In genomic region chr3:112561693-112562529, GRCh38 we compare ENCODE assay signal across 8 cellular contexts. TPM values are rescaled to one million over a fixed set of nuclear protein-coding genes. Genes with fewer than 3 reads are reported as not detected.
DNase-seq lines count a peak whose midpoint lies in the region; ATAC-seq and TF ChIP-seq lines count a peak whose summit lies in the region.

ATG3 (minus strand) TSS chr3:112561962; CDS start chr3:112561528, 434 bp downstream.
SLC35A5 (plus strand) TSS chr3:112562045; CDS start chr3:112563404, 1,359 bp downstream.

- H3K36me3 ChIP-seq in GM06990 (ENCODE audit: control insufficient read depth, insufficient read depth, low read length) (peaks cover 2% of the 10 kb centered on the region; the same call in 1 of the 2 replicates), SK-N-MC (ENCODE audit: insufficient read depth, low read length) (peaks cover 9% of the 10 kb centered on the region), gastroesophageal sphincter (peaks cover 0 to 26% of the 10 kb centered on the region in 2 donors), neutrophil (no peaks in the 10 kb centered on the region)

- TF ChIP-seq POLR2A in NB4 (IDR thresholded peaks at IDR 0.05; ENCODE audit: extremely low read depth, insufficient read length) (peak; percentile 44), gastroesophageal sphincter (IDR thresholded peaks at IDR 0.05) (peak; percentile 69 to 83)

- H3K4me3 ChIP-seq in GM06990 (replicated peaks; ENCODE audit: low read depth, low read length): peak within 1 kb of the TSS; percentile 97
- H3K4me3 ChIP-seq in NB4 (ENCODE audit: low read depth, low read length): peak within 1 kb of the TSS; percentile 100
- H3K4me3 ChIP-seq in SK-N-MC: peak within 1 kb of the TSS; percentile 86
- peak within 1 kb of the TSS; percentile 68 to 82 for H3K4me3 ChIP-seq in gastroesophageal sphincter
- peak within 1 kb of the TSS; percentile 88 to 99 for H3K4me3 ChIP-seq in neutrophil (ENCODE audit: low read depth in 1 of 2, low read length in 1 of 2)

- peak within 1 kb of the TSS; percentile 97 for H3K4me3 Mint-ChIP-seq in HFFc6
- peak within 1 kb of the TSS; percentile 99 for H3K4me3 Mint-ChIP-seq in activated naive CD4-positive, alpha-beta T cell treated with anti-CD3 and anti-CD28 coated beads, Interleukin-2, amount 10 ng/mL, durations not matched to agents 7 days and 5 days

- H3K27ac Mint-ChIP-seq in HFFc6: peak within 1 kb of the TSS; percentile 98
- H3K27ac Mint-ChIP-seq in activated naive CD4-positive, alpha-beta T cell treated with anti-CD3 and anti-CD28 coated beads, Interleukin-2, amount 10 ng/mL, durations not matched to agents 7 days and 5 days: peak within 1 kb of the TSS; percentile 99

- peaks cover 31% of the 10 kb centered on the region for H3K4me1 Mint-ChIP-seq in HFFc6 (ENCODE audit: low read depth)
- peaks cover 36% of the 10 kb centered on the region for H3K4me1 Mint-ChIP-seq in activated naive CD4-positive, alpha-beta T cell treated with anti-CD3 and anti-CD28 coated beads, Interleukin-2, amount 10 ng/mL, durations not matched to agents 7 days and 5 days

- peaks cover 3% of the 10 kb centered on the region; the same call in 1 of the 2 replicates for H3K27me3 Mint-ChIP-seq in HFFc6 (ENCODE audit: insufficient read depth)
- H3K27me3 Mint-ChIP-seq in activated naive CD4-positive, alpha-beta T cell treated with anti-CD3 and anti-CD28 coated beads, Interleukin-2, amount 10 ng/mL, durations not matched to agents 7 days and 5 days: no peaks in the 10 kb centered on the region

- no peaks in the 10 kb centered on the region for H3K9me3 ChIP-seq in SK-N-MC (ENCODE audit: low read depth, low read length)
- H3K9me3 ChIP-seq in gastroesophageal sphincter: no peaks in the 10 kb centered on the region
- no peaks in the 10 kb centered on the region for H3K9me3 ChIP-seq in neutrophil

- peak; percentile 98 for DNase-seq in GM06990 (ENCODE audit: extremely low read depth, insufficient read length)
- peak; percentile 98 for DNase-seq in HFFc6
- DNase-seq in NB4 (ENCODE audit: low read depth): peak; percentile 98
- peak; percentile 93 for DNase-seq in SK-N-MC (ENCODE audit: low read depth, low spot score)
- DNase-seq in activated naive CD4-positive, alpha-beta T cell treated with anti-CD3 and anti-CD28 coated beads, Interleukin-2, amount 10 ng/mL, durations not matched to agents 7 days and 5 days: peak; percentile 99
- peak; percentile 85 to 99 (median 97) for DNase-seq in substantia nigra (lab: John Stamatoyannopoulos, UW)

- peak; percentile 96 for ATAC-seq in gastroesophageal sphincter

- peak within 1 kb of the TSS; percentile 98 for H3K27ac ChIP-seq in SK-N-MC
- peak within 1 kb of the TSS; percentile 93 to 99 (median 94) for H3K27ac ChIP-seq in gastroesophageal sphincter
- H3K27ac ChIP-seq in neutrophil: peak within 1 kb of the TSS; percentile 93
- peak within 1 kb of the TSS; percentile 99 for H3K27ac ChIP-seq in substantia nigra (ENCODE audit: low read depth, low read length, poor library complexity, severe bottlenecking)

- peaks cover 18% of the 10 kb centered on the region for H3K36me3 Mint-ChIP-seq in HFFc6 (ENCODE audit: low read depth)
- peaks cover 25% of the 10 kb centered on the region for H3K36me3 Mint-ChIP-seq in activated naive CD4-positive, alpha-beta T cell treated with anti-CD3 and anti-CD28 coated beads, Interleukin-2, amount 10 ng/mL, durations not matched to agents 7 days and 5 days

- WGBS in gastroesophageal sphincter (ENCODE audit: low coverage in 1 of 2), 2 donors: 0% methylated on average over 3 to 17 of the region's 66 CpGs

- H3K4me1 ChIP-seq in gastroesophageal sphincter (peaks cover 9 to 47% (median 26%) of the 10 kb centered on the region in 3 donors), neutrophil (ENCODE audit: control insufficient read depth in 1 of 2, insufficient read depth in 1 of 2, low read depth in 1 of 2, low read length in 1 of 2) (peaks cover 59 to 62% of the 10 kb centered on the region in 2 experiments)

- H3K27me3 ChIP-seq in GM06990 (replicated peaks; ENCODE audit: control insufficient read depth, insufficient read depth, low read length) (no peaks in the 10 kb centered on the region), gastroesophageal sphincter (no peaks in the 10 kb centered on the region), neutrophil (no peaks in the 10 kb centered on the region)

- no peak for TF ChIP-seq CTCF in GM06990 (IDR thresholded peaks at IDR 0.05; ENCODE audit: insufficient read depth, low read length, poor library complexity, severe bottlenecking)
- TF ChIP-seq CTCF in HFFc6 (IDR thresholded peaks at IDR 0.05): no peak
- no peak for TF ChIP-seq CTCF in NB4 (IDR thresholded peaks at IDR 0.05; ENCODE audit: low read depth, low read length)
- TF ChIP-seq CTCF in gastroesophageal sphincter (IDR thresholded peaks at IDR 0.05): peak in 3 of 4 experiments; percentile 13 to 32 (median 24)
- peak; percentile 30 for TF ChIP-seq CTCF in neutrophil (IDR thresholded peaks at IDR 0.05)

- H3K9me3 Mint-ChIP-seq in HFFc6: no peaks in the 10 kb centered on the region
- H3K9me3 Mint-ChIP-seq in activated naive CD4-positive, alpha-beta T cell treated with anti-CD3 and anti-CD28 coated beads, Interleukin-2, amount 10 ng/mL, durations not matched to agents 7 days and 5 days: no peaks in the 10 kb centered on the region

- no peak for TF ChIP-seq EP300 in gastroesophageal sphincter (IDR thresholded peaks at IDR 0.05)

- H3K9ac ChIP-seq in SK-N-MC (ENCODE audit: insufficient read length): peak within 1 kb of the TSS; percentile 93

- CTCF ChIA-PET in activated naive CD4-positive, alpha-beta T cell treated with anti-CD3 and anti-CD28 coated beads, Interleukin-2, amount 10 ng/mL, durations not matched to agents 7 days and 5 days (lab: Charles Lee): interaction anchor here (1.0 to 1.2 kb wide), 2 partner anchors 21 to 71 kb away, joined by 3 read pairs; no protein-coding TSS in a partner anchor

RNA-seq across cellular contexts. Expression of gene ATG3, which starts in this region (rescaled TPM):
- total RNA-seq in HFFc6 (2021; fragmentation: NEBNext Ultra II Directional; extraction: Animal tissue kit (Norgen Biotek cat#: 25700)): 10 to 100 TPM; 61.8 to 75.9 (median 71.5) TPM
- total RNA-seq in gastroesophageal sphincter: 10 to 100 TPM; 41.7 to 55.1 (median 44.3) TPM

RNA-seq across cellular contexts. Expression of gene SLC35A5, which starts in this region (rescaled TPM):
- 10 to 100 TPM; 29.2 to 37.3 (median 35.0) TPM for total RNA-seq in HFFc6 (2021; fragmentation: NEBNext Ultra II Directional; extraction: Animal tissue kit (Norgen Biotek cat#: 25700))
- total RNA-seq in gastroesophageal sphincter: 10 to 100 TPM; 20.7 to 29.7 (median 25.4) TPM

Comparison
In these comparisons a context has a peak if more than half of its experiments do, and no peak if none do; other contexts are left out.
1. Peak in every context shown above with its lines: DNase-seq, ATAC-seq, H3K4me3 ChIP-seq and H3K27ac ChIP-seq.
2. CTCF ChIP-seq: peak in gastroesophageal sphincter (3 of 4) and neutrophil (single experiment); none in GM06990 (single experiment), HFFc6 (single experiment) and NB4 (single experiment).